24 cellular contexts compared by ENCODE assay signal in genomic region chr1:24918370-24918769, GRCh38. TPM values are rescaled to one million over a fixed set of nuclear protein-coding genes. Genes with fewer than 3 reads are reported as not detected.
DNase-seq lines count a peak whose midpoint lies in the region; ATAC-seq, FAIRE-seq and TF ChIP-seq lines count a peak whose summit lies in the region.
"Had no signal": no experiment of that assay in that cellular context is flagged by ENCODE, and none has a peak within 500 bp of the region (broad histone marks: within the 10 kb centered on the region; RNA-seq: fewer than 3 reads in every experiment).

No MANE protein-coding gene starts in this region.

- no peak for TF ChIP-seq POLR2A in GM12891 (IDR thresholded peaks at IDR 0.05; ENCODE audit: low read depth, low read length)

- no peak for ATAC-seq in CD4-positive, alpha-beta T cell (ENCODE audit: poor library complexity)
- no peak for ATAC-seq in activated T-helper 17 cell treated with anti-CD3 and anti-CD28 coated beads, Interleukin-2, amount 50 U/mL, for 72 hours (replicated peaks)
- ATAC-seq in memory B cell (ENCODE audit: low read depth) (no peak), SK-N-SH treated with all-trans-retinoic acid at 6 μM for 48 hours (no peak)
- ATAC-seq: lower lobe of right lung, mucosa of descending colon had no signal

- POLR2A ChIA-PET in CD4-positive, alpha-beta T cell (lab: Charles Lee): interaction anchor here (2.2 to 2.8 kb wide), 2 partner anchors 11 kb away, joined by 14 to 16 read pairs; partner anchors contain the start of gene RUNX3

- H3K9me3 Mint-ChIP-seq in T-helper 2 cell treated with Interferon-gamma antibody and Interleukin-4, amounts not matched to agents 5 μg/mL and 100 μg/mL, for 36 hours: no peaks in the 10 kb centered on the region
- H3K9me3 Mint-ChIP-seq in CD4-positive, alpha-beta T cell: no peaks in the 10 kb centered on the region
- no peaks in the 10 kb centered on the region for H3K9me3 Mint-ChIP-seq in activated T-helper 17 cell treated with anti-CD3 and anti-CD28 coated beads, Interleukin-2, amount 50 U/mL, for 72 hours
- no peaks in the 10 kb centered on the region for H3K9me3 Mint-ChIP-seq in memory B cell
- H3K9me3 Mint-ChIP-seq: activated B cell treated with CpG ODN at 0.5 μM for 24 hours; dendritic cell treated with granulocyte-macrophage colony-stimulating factor and Interleukin-4, amounts not matched to agents 40 ng/mL and 50 ng/mL, for 4 days; neural progenitor cell; type B pancreatic cell had no signal

- H3K4me3 Mint-ChIP-seq in T-helper 2 cell treated with Interferon-gamma antibody and Interleukin-4, amounts not matched to agents 5 μg/mL and 100 μg/mL, for 36 hours: no peak overlapping the region
- no peak overlapping the region for H3K4me3 Mint-ChIP-seq in CD4-positive, alpha-beta T cell
- peak overlapping the region; percentile 92 for H3K4me3 Mint-ChIP-seq in activated T-helper 17 cell treated with anti-CD3 and anti-CD28 coated beads, Interleukin-2, amount 50 U/mL, for 72 hours
- H3K4me3 Mint-ChIP-seq in memory B cell: no peak overlapping the region
- H3K4me3 Mint-ChIP-seq: activated B cell treated with CpG ODN at 0.5 μM for 24 hours; dendritic cell treated with granulocyte-macrophage colony-stimulating factor and Interleukin-4, amounts not matched to agents 40 ng/mL and 50 ng/mL, for 4 days; neural progenitor cell; type B pancreatic cell had no signal

- TF ChIP-seq CTCF in CD4-positive, alpha-beta T cell (IDR thresholded peaks at IDR 0.05): no peak

- peak overlapping the region; percentile 54 for H3K27ac Mint-ChIP-seq in T-helper 2 cell treated with Interferon-gamma antibody and Interleukin-4, amounts not matched to agents 5 μg/mL and 100 μg/mL, for 36 hours
- peak overlapping the region; percentile 73 for H3K27ac Mint-ChIP-seq in CD4-positive, alpha-beta T cell
- peak overlapping the region; percentile 99 for H3K27ac Mint-ChIP-seq in activated T-helper 17 cell treated with anti-CD3 and anti-CD28 coated beads, Interleukin-2, amount 50 U/mL, for 72 hours
- peak overlapping the region; percentile 35 for H3K27ac Mint-ChIP-seq in memory B cell
- H3K27ac Mint-ChIP-seq: dendritic cell treated with granulocyte-macrophage colony-stimulating factor and Interleukin-4, amounts not matched to agents 40 ng/mL and 50 ng/mL, for 4 days; neural progenitor cell; type B pancreatic cell had no signal

- peaks cover 21% of the 10 kb centered on the region for H3K4me1 Mint-ChIP-seq in T-helper 2 cell treated with Interferon-gamma antibody and Interleukin-4, amounts not matched to agents 5 μg/mL and 100 μg/mL, for 36 hours (ENCODE audit: low read depth)
- peaks cover 50% of the 10 kb centered on the region for H3K4me1 Mint-ChIP-seq in CD4-positive, alpha-beta T cell (ENCODE audit: low read depth)
- peaks cover 44% of the 10 kb centered on the region for H3K4me1 Mint-ChIP-seq in activated T-helper 17 cell treated with anti-CD3 and anti-CD28 coated beads, Interleukin-2, amount 50 U/mL, for 72 hours
- peaks cover 29% of the 10 kb centered on the region for H3K4me1 Mint-ChIP-seq in memory B cell

- H3K27me3 ChIP-seq in CD4-positive, alpha-beta T cell (ENCODE audit: control insufficient read depth, insufficient read depth, low read length): no peaks in the 10 kb centered on the region
- H3K27me3 ChIP-seq: neural progenitor cell had no signal

- no peaks in the 10 kb centered on the region for H3K9me3 ChIP-seq in CD4-positive, alpha-beta T cell (ENCODE audit: control insufficient read depth, low read length)
- H3K9me3 ChIP-seq: lower lobe of right lung, mucosa of descending colon, sigmoid colon had no signal

- no peak overlapping the region for H3K27ac ChIP-seq in CD4-positive, alpha-beta T cell (ENCODE audit: low read depth, low read length)
- H3K27ac ChIP-seq: 22Rv1, lower lobe of right lung, neural progenitor cell, sigmoid colon had no signal

- no peak for FAIRE-seq in GM12891 (lab: Jason Lieb, UNC)
- FAIRE-seq: G401.6, kidney had no signal

- CTCF ChIA-PET in CD4-positive, alpha-beta T cell (lab: Charles Lee): no interaction called here

- peaks cover 50% of the 10 kb centered on the region for H3K36me3 Mint-ChIP-seq in T-helper 2 cell treated with Interferon-gamma antibody and Interleukin-4, amounts not matched to agents 5 μg/mL and 100 μg/mL, for 36 hours (ENCODE audit: low read depth)
- peaks cover 96% of the 10 kb centered on the region for H3K36me3 Mint-ChIP-seq in CD4-positive, alpha-beta T cell (ENCODE audit: low read depth)
- H3K36me3 Mint-ChIP-seq in activated T-helper 17 cell treated with anti-CD3 and anti-CD28 coated beads, Interleukin-2, amount 50 U/mL, for 72 hours (ENCODE audit: low read depth): peaks cover 100% of the 10 kb centered on the region
- H3K36me3 Mint-ChIP-seq in memory B cell: peaks cover 25% of the 10 kb centered on the region
- H3K36me3 Mint-ChIP-seq: neural progenitor cell, type B pancreatic cell had no signal

- intact Hi-C loops in CD4-positive, alpha-beta T cell (cut with DNase I, micrococcal nuclease): no loop called here

- no peak for DNase-seq in T-helper 2 cell treated with Interferon-gamma antibody and Interleukin-4, amounts not matched to agents 5 μg/mL and 100 μg/mL, for 36 hours (ENCODE audit: low spot score)
- DNase-seq in T-helper 2 cell: no peak
- DNase-seq in CD4-positive, alpha-beta T cell: no peak
- no peak for DNase-seq in memory B cell (ENCODE audit: low spot score in 2 of 2)
- no peak for DNase-seq in amniotic stem cell (lab: John Stamatoyannopoulos, UW)
- DNase-seq in GM12891 (ENCODE audit: insufficient read length, low spot score): no peak
- DNase-seq: activated B cell treated with CpG ODN at 0.5 μM for 24 hours; activated effector memory CD4-positive, alpha-beta T cell treated with Interleukin-2 at 50 U/mL for 16 hours; aorta; caudate nucleus; DMS153; kidney; lower lobe of right lung; mucosa of descending colon; NCI-H146; NCI-H446 treated with DMSO at 0.1 percent for 48 hours; sigmoid colon had no signal

- no peaks in the 10 kb centered on the region for H3K27me3 Mint-ChIP-seq in T-helper 2 cell treated with Interferon-gamma antibody and Interleukin-4, amounts not matched to agents 5 μg/mL and 100 μg/mL, for 36 hours (ENCODE audit: low read depth)
- H3K27me3 Mint-ChIP-seq in CD4-positive, alpha-beta T cell: no peaks in the 10 kb centered on the region
- no peaks in the 10 kb centered on the region for H3K27me3 Mint-ChIP-seq in activated T-helper 17 cell treated with anti-CD3 and anti-CD28 coated beads, Interleukin-2, amount 50 U/mL, for 72 hours
- H3K27me3 Mint-ChIP-seq in memory B cell: no peaks in the 10 kb centered on the region
- H3K27me3 Mint-ChIP-seq: activated B cell treated with CpG ODN at 0.5 μM for 24 hours; dendritic cell treated with granulocyte-macrophage colony-stimulating factor and Interleukin-4, amounts not matched to agents 40 ng/mL and 50 ng/mL, for 4 days had no signal

TF ChIP-seq in GM12891, 5 proteins besides CTCF, POLR2A, EP300 and RAD21:
- TF ChIP-seq PAX5 (IDR thresholded peaks at IDR 0.05; ENCODE audit: insufficient read depth, low read length, severe bottlenecking) (no peak), SPI1 (IDR thresholded peaks at IDR 0.05; ENCODE audit: low read depth, low read length) (no peak), POU2F2 (IDR thresholded peaks at IDR 0.05; ENCODE audit: low read depth, low read length) (no peak), POLR2AphosphoS5 (IDR thresholded peaks at IDR 0.05; ENCODE audit: low read depth, low read length) (no peak), TAF1 (IDR thresholded peaks at IDR 0.05; ENCODE audit: low read depth, low read length) (no peak)

TF ChIP-seq in SK-N-SH treated with all-trans-retinoic acid at 6 μM for 48 hours, 23 proteins besides CTCF, POLR2A, EP300 and RAD21 (continues in another document):
- TF ChIP-seq ZC3H10 (CRISPR knock-in tag; IDR thresholded peaks at IDR 0.05) (no peak), ARNTL (CRISPR knock-in tag; IDR thresholded peaks at IDR 0.05; ENCODE audit: borderline replicate concordance, low read depth) (no peak), CSRNP3 (CRISPR knock-in tag; IDR thresholded peaks at IDR 0.05) (no peak), SNAI2 (CRISPR knock-in tag; IDR thresholded peaks at IDR 0.05) (no peak), TOX (CRISPR knock-in tag; IDR thresholded peaks at IDR 0.05; ENCODE audit: borderline replicate concordance) (no peak), BACH2 (CRISPR knock-in tag; IDR thresholded peaks at IDR 0.05; ENCODE audit: borderline replicate concordance) (no peak), OSR1 (CRISPR knock-in tag; IDR thresholded peaks at IDR 0.05) (no peak), PPARA (CRISPR knock-in tag; IDR thresholded peaks at IDR 0.05; ENCODE audit: borderline replicate concordance) (no peak), CSDC2 (CRISPR knock-in tag; IDR thresholded peaks at IDR 0.05) (no peak), ISL1 (CRISPR knock-in tag; IDR thresholded peaks at IDR 0.05) (no peak), ZNF8 (CRISPR knock-in tag; IDR thresholded peaks at IDR 0.05) (no peak), GLIS3 (CRISPR knock-in tag; IDR thresholded peaks at IDR 0.05) (no peak), ESRRG (CRISPR knock-in tag; IDR thresholded peaks at IDR 0.05) (no peak), ZFP3 (CRISPR knock-in tag; IDR thresholded peaks at IDR 0.05) (no peak), TCF4 (CRISPR knock-in tag; IDR thresholded peaks at IDR 0.05; ENCODE audit: borderline replicate concordance) (no peak)

RNA-seq across cellular contexts. Expression of gene RUNX3, which starts 11.7 kb away (rescaled TPM):
- total RNA-seq in CD4-positive, alpha-beta T cell: 100 to 1,000 TPM; 202 to 209 TPM
- 100 to 1,000 TPM; 116 to 145 TPM for total RNA-seq in activated T-helper 17 cell treated with anti-CD3 and anti-CD28 coated beads, Interleukin-2, amount 50 U/mL, for 72 hours
- polyA plus RNA-seq in GM12891 (2012; ENCODE audit: low read depth, missing spikeins): 82.2 TPM

Comparison
In these comparisons a context has a peak if more than half of its experiments do, and no peak if none do; other contexts are left out.
1. H3K27ac Mint-ChIP-seq: peak in every context shown above with its lines; median percentile 99 in activated T-helper 17 cell treated with anti-CD3 and anti-CD28 coated beads, Interleukin-2, amount 50 U/mL, for 72 hours; 73 in CD4-positive, alpha-beta T cell; 54 in T-helper 2 cell treated with Interferon-gamma antibody and Interleukin-4, amounts not matched to agents 5 μg/mL and 100 μg/mL, for 36 hours; 35 in memory B cell.